1 cellular context compared by ENCODE assay signal in the genomic region with DNA sequence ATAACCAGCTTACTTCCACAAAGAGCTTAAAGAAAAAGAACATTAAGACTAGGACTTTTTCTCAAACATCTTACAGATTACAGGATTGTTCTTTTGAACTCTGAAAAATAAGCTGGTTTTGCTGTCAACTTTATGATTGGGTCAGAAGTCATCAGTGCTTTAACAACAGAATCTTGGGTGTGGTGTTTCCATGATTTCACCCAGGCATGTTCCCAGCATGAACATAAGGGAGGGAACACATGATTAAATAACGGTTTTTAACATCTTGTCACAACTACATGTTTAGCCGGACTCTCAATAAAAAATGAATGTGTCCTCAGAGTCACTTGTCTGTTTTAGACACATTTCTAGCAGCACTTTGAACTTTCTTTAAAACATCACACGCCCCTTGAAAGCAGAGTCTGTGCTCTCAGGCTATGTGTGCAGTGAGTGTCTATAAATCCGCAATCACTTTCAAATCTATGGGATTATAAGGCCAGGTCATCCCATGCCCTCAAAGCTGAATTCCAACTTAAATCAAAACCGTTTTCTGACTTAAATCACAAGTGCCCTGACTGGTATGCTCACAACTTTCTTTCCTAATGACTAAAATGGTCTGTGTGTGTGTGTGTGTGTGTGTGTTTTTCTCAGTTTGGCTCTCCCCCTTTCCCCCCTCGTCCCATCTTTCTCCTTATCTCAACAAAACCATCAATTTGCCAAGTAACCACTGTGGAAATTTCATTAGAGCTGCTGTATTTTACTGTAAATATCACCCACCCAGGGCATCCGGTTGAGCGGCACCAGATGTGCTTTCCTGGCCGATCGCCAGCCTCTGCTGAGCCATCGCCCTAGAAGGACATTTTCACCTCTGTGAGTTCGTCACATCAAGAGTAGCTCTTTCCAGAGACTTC.
TF ChIP-seq lines count a peak whose summit lies in the region.

No MANE protein-coding gene starts in this region.

TF ChIP-seq in GM12878, 131 proteins besides CTCF, POLR2A, EP300 and RAD21 (continued from another document):
- TF ChIP-seq, protein P1, sequence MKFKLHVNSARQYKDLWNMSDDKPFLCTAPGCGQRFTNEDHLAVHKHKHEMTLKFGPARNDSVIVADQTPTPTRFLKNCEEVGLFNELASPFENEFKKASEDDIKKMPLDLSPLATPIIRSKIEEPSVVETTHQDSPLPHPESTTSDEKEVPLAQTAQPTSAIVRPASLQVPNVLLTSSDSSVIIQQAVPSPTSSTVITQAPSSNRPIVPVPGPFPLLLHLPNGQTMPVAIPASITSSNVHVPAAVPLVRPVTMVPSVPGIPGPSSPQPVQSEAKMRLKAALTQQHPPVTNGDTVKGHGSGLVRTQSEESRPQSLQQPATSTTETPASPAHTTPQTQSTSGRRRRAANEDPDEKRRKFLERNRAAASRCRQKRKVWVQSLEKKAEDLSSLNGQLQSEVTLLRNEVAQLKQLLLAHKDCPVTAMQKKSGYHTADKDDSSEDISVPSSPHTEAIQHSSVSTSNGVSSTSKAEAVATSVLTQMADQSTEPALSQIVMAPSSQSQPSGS (IDR thresholded peaks at IDR 0.05; ENCODE audit: low read length) = peak; percentile 10; the same call in 1 of the 2 replicates
- TF ChIP-seq WRNIP1 (IDR thresholded peaks at IDR 0.05; ENCODE audit: borderline replicate concordance, low read depth, low read length) (no peak), EED (IDR thresholded peaks at IDR 0.05; ENCODE audit: low read depth) (peak; percentile 87), HDAC2 (IDR thresholded peaks at IDR 0.05) (no peak), CREB1 (IDR thresholded peaks at IDR 0.05; ENCODE audit: low read depth) (0 out of 2 replicates have a peak, but pooled peaks have one; percentile 34), TCF3 (IDR thresholded peaks at IDR 0.05; ENCODE audit: borderline replicate concordance, insufficient read depth, low read depth, low read length) (peak; percentile 73; the same call in 1 of the 2 replicates), IRF4 (IDR thresholded peaks at IDR 0.05; ENCODE audit: low read depth, low read length) (peak; percentile 74; the same call in 1 of the 2 replicates), IKZF1 (conservative IDR thresholded peaks at IDR 0.05) (peak; percentile 76), IKZF2 (IDR thresholded peaks at IDR 0.05) (peak; percentile 80 to 88), ZNF274 (IDR thresholded peaks at IDR 0.05; ENCODE audit: insufficient read depth, insufficient read length) (no peak), CREM (IDR thresholded peaks at IDR 0.05; ENCODE audit: low read depth) (peak; percentile 38; the same call in 1 of the 2 replicates), TAF1 (IDR thresholded peaks at IDR 0.05; ENCODE audit: borderline replicate concordance, low read depth, low read length) (no peak), HDGF (IDR thresholded peaks at IDR 0.05) (peak; percentile 77; the same call in 1 of the 2 replicates), RUNX3 (IDR thresholded peaks at IDR 0.05; ENCODE audit: low read length) (peak; percentile 62; the same call in 1 of the 2 replicates), SIX5 (IDR thresholded peaks at IDR 0.05; ENCODE audit: low read depth, low read length, severe bottlenecking) (no peak), NFIC (IDR thresholded peaks at IDR 0.05; ENCODE audit: low read depth, low read length) (peak; percentile 44), KDM1A (IDR thresholded peaks at IDR 0.05; ENCODE audit: borderline replicate concordance) (no peak), BHLHE40 (IDR thresholded peaks at IDR 0.05; ENCODE audit: borderline replicate concordance in 1 of 2, low read depth in 2 of 2, low read length in 1 of 2) (peak; percentile 13 to 35; a peak in 1 of 4 replicates), SMAD1 (IDR thresholded peaks at IDR 0.05; ENCODE audit: low read depth, partially characterized antibody) (peak; percentile 87), TCF12 (IDR thresholded peaks at IDR 0.05; ENCODE audit: low read depth, low read length) (peak; percentile 85; the same call in 1 of the 2 replicates), POLR2AphosphoS5 (IDR thresholded peaks at IDR 0.05; ENCODE audit: low read length) (no peak), SRF (IDR thresholded peaks at IDR 0.05; ENCODE audit: low read depth in 2 of 2, low read length in 2 of 2) (peak; percentile 37 to 90; a peak in 3 of 4 replicates), ATF7 (IDR thresholded peaks at IDR 0.05; ENCODE audit: low read depth) (peak; percentile 57), FOXM1 (IDR thresholded peaks at IDR 0.05; ENCODE audit: low read depth, low read length) (0 out of 2 replicates have a peak, but pooled peaks have one; percentile 55)
- TF ChIP-seq, protein P2, sequence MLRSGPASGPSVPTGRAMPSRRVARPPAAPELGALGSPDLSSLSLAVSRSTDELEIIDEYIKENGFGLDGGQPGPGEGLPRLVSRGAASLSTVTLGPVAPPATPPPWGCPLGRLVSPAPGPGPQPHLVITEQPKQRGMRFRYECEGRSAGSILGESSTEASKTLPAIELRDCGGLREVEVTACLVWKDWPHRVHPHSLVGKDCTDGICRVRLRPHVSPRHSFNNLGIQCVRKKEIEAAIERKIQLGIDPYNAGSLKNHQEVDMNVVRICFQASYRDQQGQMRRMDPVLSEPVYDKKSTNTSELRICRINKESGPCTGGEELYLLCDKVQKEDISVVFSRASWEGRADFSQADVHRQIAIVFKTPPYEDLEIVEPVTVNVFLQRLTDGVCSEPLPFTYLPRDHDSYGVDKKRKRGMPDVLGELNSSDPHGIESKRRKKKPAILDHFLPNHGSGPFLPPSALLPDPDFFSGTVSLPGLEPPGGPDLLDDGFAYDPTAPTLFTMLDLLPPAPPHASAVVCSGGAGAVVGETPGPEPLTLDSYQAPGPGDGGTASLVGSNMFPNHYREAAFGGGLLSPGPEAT (IDR thresholded peaks at IDR 0.05; ENCODE audit: low read depth) = peak; percentile 73; the same call in 1 of the 2 replicates
- TF ChIP-seq, protein P3, sequence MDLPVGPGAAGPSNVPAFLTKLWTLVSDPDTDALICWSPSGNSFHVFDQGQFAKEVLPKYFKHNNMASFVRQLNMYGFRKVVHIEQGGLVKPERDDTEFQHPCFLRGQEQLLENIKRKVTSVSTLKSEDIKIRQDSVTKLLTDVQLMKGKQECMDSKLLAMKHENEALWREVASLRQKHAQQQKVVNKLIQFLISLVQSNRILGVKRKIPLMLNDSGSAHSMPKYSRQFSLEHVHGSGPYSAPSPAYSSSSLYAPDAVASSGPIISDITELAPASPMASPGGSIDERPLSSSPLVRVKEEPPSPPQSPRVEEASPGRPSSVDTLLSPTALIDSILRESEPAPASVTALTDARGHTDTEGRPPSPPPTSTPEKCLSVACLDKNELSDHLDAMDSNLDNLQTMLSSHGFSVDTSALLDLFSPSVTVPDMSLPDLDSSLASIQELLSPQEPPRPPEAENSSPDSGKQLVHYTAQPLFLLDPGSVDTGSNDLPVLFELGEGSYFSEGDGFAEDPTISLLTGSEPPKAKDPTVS (IDR thresholded peaks at IDR 0.05; ENCODE audit: low read depth, low read length) = 0 out of 2 replicates have a peak, but pooled peaks have one; percentile 45
- TF ChIP-seq, protein P4, sequence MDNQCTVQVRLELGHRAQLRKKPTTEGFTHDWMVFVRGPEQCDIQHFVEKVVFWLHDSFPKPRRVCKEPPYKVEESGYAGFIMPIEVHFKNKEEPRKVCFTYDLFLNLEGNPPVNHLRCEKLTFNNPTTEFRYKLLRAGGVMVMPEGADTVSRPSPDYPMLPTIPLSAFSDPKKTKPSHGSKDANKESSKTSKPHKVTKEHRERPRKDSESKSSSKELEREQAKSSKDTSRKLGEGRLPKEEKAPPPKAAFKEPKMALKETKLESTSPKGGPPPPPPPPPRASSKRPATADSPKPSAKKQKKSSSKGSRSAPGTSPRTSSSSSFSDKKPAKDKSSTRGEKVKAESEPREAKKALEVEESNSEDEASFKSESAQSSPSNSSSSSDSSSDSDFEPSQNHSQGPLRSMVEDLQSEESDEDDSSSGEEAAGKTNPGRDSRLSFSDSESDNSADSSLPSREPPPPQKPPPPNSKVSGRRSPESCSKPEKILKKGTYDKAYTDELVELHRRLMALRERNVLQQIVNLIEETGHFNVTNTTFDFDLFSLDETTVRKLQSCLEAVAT (IDR thresholded peaks at IDR 0.05) = peak; percentile 37; the same call in 1 of the 2 replicates
